18 cellular contexts compared by ENCODE assay signal in genomic region chr20:18705490-18705889, GRCh38.
DNase-seq lines count a peak whose midpoint lies in the region; ATAC-seq, FAIRE-seq and TF ChIP-seq lines count a peak whose summit lies in the region.
"Had no signal": no experiment of that assay in that cellular context is flagged by ENCODE, and none has a peak within 500 bp of the region (broad histone marks: within the 10 kb centered on the region; RNA-seq: fewer than 3 reads in every experiment).

No MANE protein-coding gene starts in this region.

- H3K4me1 ChIP-seq in mesodermal cell (ENCODE audit: control insufficient read depth, insufficient read depth, low read length, poor library complexity, severe bottlenecking) (peaks cover 12% of the 10 kb centered on the region), esophagus squamous epithelium (peaks cover 0 to 10% (median 0%) of the 10 kb centered on the region in 3 donors), tibial artery (peaks cover 0 to 24% (median 2%) of the 10 kb centered on the region in 4 donors)
- H3K4me1 ChIP-seq: lower lobe of right lung, pancreas had no signal

- peaks cover 47% of the 10 kb centered on the region for H3K4me1 Mint-ChIP-seq in chondrocyte (ENCODE audit: low read depth)

- no peaks in the 10 kb centered on the region for H3K36me3 Mint-ChIP-seq in chondrocyte (ENCODE audit: low read depth)

- no peak for TF ChIP-seq POLR2A in esophagus squamous epithelium (IDR thresholded peaks at IDR 0.05)

- H3K36me3 ChIP-seq in mesodermal cell (ENCODE audit: control insufficient read depth, insufficient read depth, low read length) = no peaks in the 10 kb centered on the region
- no peaks in the 10 kb centered on the region for H3K36me3 ChIP-seq in esophagus squamous epithelium
- no peaks in the 10 kb centered on the region for H3K36me3 ChIP-seq in tibial artery
- H3K36me3 ChIP-seq: BLaER1 treated with 17β-estradiol and CSF1 and Interleukin-3, amounts not matched to agents 10 nM and 100 nM; lower lobe of right lung; pancreas; WERI-Rb-1 had no signal

- intact Hi-C loops in esophagus squamous epithelium (cut with DNase I) (no loop called here), tibial artery (cut with DNase I; ENCODE audit: low total_unique reads) (no loop called here)

- H3K9me3 ChIP-seq in AG04450 (ENCODE audit: control insufficient read depth, insufficient read depth, low read length) (no peaks in the 10 kb centered on the region), mesodermal cell (ENCODE audit: control insufficient read depth, low read length) (no peaks in the 10 kb centered on the region), esophagus squamous epithelium (no peaks in the 10 kb centered on the region), tibial artery (no peaks in the 10 kb centered on the region)
- H3K9me3 ChIP-seq: BLaER1 treated with 17β-estradiol and CSF1 and Interleukin-3, amounts not matched to agents 10 nM and 100 nM; lower lobe of right lung; pancreas had no signal

- POLR2A ChIA-PET in AG04450 (lab: Yijun Ruan, JAX) = interaction anchor here (1.0 kb wide), 1 partner anchor 34 kb away, joined by 3 read pairs; no protein-coding TSS in a partner anchor

- H3K27me3 ChIP-seq in AG04450 (ENCODE audit: control insufficient read depth, insufficient read depth, low read length) (no peaks in the 10 kb centered on the region), esophagus squamous epithelium (no peaks in the 10 kb centered on the region), tibial artery (no peaks in the 10 kb centered on the region)
- H3K27me3 ChIP-seq: BLaER1 treated with 17β-estradiol and CSF1 and Interleukin-3, amounts not matched to agents 10 nM and 100 nM; pancreas had no signal

- TF ChIP-seq CTCF in AG04450 (IDR thresholded peaks at IDR 0.05; ENCODE audit: low read depth, low read length) (no peak), chondrocyte (IDR thresholded peaks at IDR 0.05) (no peak), esophagus squamous epithelium (IDR thresholded peaks at IDR 0.05) (no peak), tibial artery (IDR thresholded peaks at IDR 0.05) (no peak)

- H3K27ac Mint-ChIP-seq in chondrocyte (ENCODE audit: unreplicated experiment) = peak overlapping the region; percentile 76

- DNase-seq in AG04450 (ENCODE audit: low read depth, low spot score) (peak; percentile 83), HTR-8/SVneo (ENCODE audit: insufficient read length, low spot score) (peak; percentile 12), chondrocyte (ENCODE audit: low spot score) (no peak), esophagus squamous epithelium (lab: John Stamatoyannopoulos, UW) (no peak), tibial artery (no peak)
- DNase-seq: DND-41; effector CD8-positive, alpha-beta T cell; lower lobe of right lung; pancreas; stimulated activated CD8-positive, alpha-beta memory T cell treated with anti-CD3 and anti-CD28 coated beads, Interleukin-4, amount 100 ng/mL, for 48 hours; WERI-Rb-1 had no signal

- CTCF ChIA-PET in AG04450 (lab: Charles Lee) = interaction anchor here (0.5 to 1.7 kb wide), 4 partner anchors 73 to 1632 kb away, joined by 3 to 4 read pairs (median 4); no protein-coding TSS in a partner anchor

- H3K27ac ChIP-seq in AG04450 (ENCODE audit: low read depth, low read length) (peak overlapping the region; percentile 84), mesodermal cell (ENCODE audit: low read depth, low read length, severe bottlenecking) (peak overlapping the region; percentile 46), esophagus squamous epithelium (no peak overlapping the region), tibial artery (no peak overlapping the region)
- H3K27ac ChIP-seq: BLaER1 treated with 17β-estradiol and CSF1 and Interleukin-3, amounts not matched to agents 10 nM and 100 nM; lower lobe of right lung; SK-N-MC; WERI-Rb-1 had no signal

- H3K4me3 ChIP-seq in AG04450 (ENCODE audit: low read depth, low read length) = no peak overlapping the region
- no peak overlapping the region for H3K4me3 ChIP-seq in mesodermal cell (ENCODE audit: extremely low read depth, insufficient read depth, low read length, poor library complexity, severe bottlenecking)
- H3K4me3 ChIP-seq in esophagus squamous epithelium = no peak overlapping the region
- no peak overlapping the region for H3K4me3 ChIP-seq in tibial artery
- H3K4me3 ChIP-seq: BLaER1 treated with 17β-estradiol and CSF1 and Interleukin-3, amounts not matched to agents 10 nM and 100 nM; K562; lower lobe of right lung; pancreas; SK-N-MC had no signal

- H3K27me3 Mint-ChIP-seq in chondrocyte (ENCODE audit: low read depth) = no peaks in the 10 kb centered on the region

- WGBS in mesodermal cell (ENCODE audit: insufficient coverage in 2 of 2), 2 experiments = 83 to 91% methylated on average over 3 of the region's 3 CpGs
- 65 to 82% methylated on average over 3 of the region's 3 CpGs for WGBS in esophagus squamous epithelium, 2 donors

- no peak for ATAC-seq in HG02623 (IDR thresholded peaks at IDR 0.05; ENCODE audit: unreplicated experiment)
- no peak for ATAC-seq in HG02840 (IDR thresholded peaks at IDR 0.05; ENCODE audit: low FRiP score, unreplicated experiment)
- ATAC-seq: K562, lower lobe of right lung had no signal

- no peak overlapping the region for H3K4me3 Mint-ChIP-seq in chondrocyte (ENCODE audit: unreplicated experiment)

- no peaks in the 10 kb centered on the region for H3K9me3 Mint-ChIP-seq in chondrocyte (ENCODE audit: low read depth)

- no peak for FAIRE-seq in HTR-8/SVneo (lab: Jason Lieb, UNC)
- FAIRE-seq: GM18507, K562, pancreas had no signal

Comparison
In these comparisons a context has a peak if more than half of its experiments do, and no peak if none do; other contexts are left out.
1. DNase-seq: peak in AG04450 (single experiment) and HTR-8/SVneo (single experiment); none in chondrocyte (single experiment), esophagus squamous epithelium (single experiment) and tibial artery (0 of 2).
2. H3K27ac ChIP-seq: peak in AG04450 (single experiment) and mesodermal cell (single experiment); none in esophagus squamous epithelium (0 of 4) and tibial artery (0 of 2).